ENCODE assay signal across 1 cellular context in the genomic region with DNA sequence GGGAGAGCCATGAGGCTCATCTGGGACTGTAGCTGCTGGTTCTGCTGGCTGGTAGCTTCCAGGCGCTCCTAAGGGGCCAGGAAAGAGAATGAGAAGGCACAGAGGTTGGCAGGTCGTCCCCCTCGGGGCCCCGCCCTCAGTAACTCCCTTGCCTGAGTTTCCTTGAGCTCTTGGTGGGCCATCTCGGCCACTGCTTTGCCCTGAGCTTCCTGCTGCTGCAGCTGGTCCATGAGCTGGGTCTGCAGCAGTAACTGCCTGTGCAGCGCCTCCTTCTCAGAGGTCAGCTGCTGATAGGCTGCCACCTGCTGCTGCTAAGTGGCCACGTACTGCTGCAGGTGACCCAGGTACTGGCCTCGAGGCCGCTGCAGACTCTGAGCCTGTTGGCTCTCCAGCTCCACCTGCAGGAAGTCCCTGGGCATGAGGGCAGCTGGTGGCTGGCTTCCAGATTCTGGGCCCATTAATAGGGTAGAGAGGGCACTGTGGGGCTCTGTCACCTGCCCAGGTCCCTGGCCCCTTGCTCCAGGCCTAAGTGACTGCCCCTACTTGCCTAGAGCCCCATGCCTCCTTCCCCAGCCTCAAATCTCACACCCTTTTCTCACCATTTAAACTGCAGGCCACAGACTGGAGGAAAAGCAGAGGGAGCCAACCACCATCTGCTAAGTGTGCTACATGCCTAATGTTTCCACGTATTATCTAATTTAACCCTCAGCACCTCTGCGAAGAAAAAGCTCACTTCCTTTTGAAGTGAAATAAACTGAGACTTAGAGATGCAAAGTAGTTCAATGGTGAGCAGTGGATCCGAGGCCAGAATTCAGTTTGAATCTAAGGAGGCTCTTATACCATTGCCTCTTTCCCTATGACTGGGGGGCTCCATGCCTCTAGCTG.
TF ChIP-seq lines count a peak whose summit lies in the region.

No MANE protein-coding gene starts in this region.

TF ChIP-seq in H1, 55 proteins besides CTCF, POLR2A, EP300 and RAD21:
- peak; percentile 49; the same call in 1 of the 2 replicates for TF ChIP-seq TAF1 (IDR thresholded peaks at IDR 0.05; ENCODE audit: low read depth, low read length)
- TF ChIP-seq KDM4A (IDR thresholded peaks at IDR 0.05; ENCODE audit: low read depth, low read length, severe bottlenecking), result no peak
- TF ChIP-seq, protein P1, sequence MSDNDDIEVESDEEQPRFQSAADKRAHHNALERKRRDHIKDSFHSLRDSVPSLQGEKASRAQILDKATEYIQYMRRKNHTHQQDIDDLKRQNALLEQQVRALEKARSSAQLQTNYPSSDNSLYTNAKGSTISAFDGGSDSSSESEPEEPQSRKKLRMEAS (IDR thresholded peaks at IDR 0.05), result peak; percentile 86
- TF ChIP-seq JUND (IDR thresholded peaks at IDR 0.05; ENCODE audit: low read length), result no peak
- TF ChIP-seq TCF12 (IDR thresholded peaks at IDR 0.05; ENCODE audit: low read depth, low read length), result 0 out of 2 replicates have a peak, but pooled peaks have one; percentile 21
- TF ChIP-seq YY1 (IDR thresholded peaks at IDR 0.05; ENCODE audit: low read depth, low read length), result 0 out of 2 replicates have a peak, but pooled peaks have one; percentile 18
- TF ChIP-seq TEAD4 (IDR thresholded peaks at IDR 0.05; ENCODE audit: low read depth, low read length), result no peak
- TF ChIP-seq, protein P2, sequence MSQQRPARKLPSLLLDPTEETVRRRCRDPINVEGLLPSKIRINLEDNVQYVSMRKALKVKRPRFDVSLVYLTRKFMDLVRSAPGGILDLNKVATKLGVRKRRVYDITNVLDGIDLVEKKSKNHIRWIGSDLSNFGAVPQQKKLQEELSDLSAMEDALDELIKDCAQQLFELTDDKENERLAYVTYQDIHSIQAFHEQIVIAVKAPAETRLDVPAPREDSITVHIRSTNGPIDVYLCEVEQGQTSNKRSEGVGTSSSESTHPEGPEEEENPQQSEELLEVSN (IDR thresholded peaks at IDR 0.05), result peak; percentile 56; the same call in 1 of the 2 replicates
TF ChIP-seq in H1: peak in this region for 5.
